ENCODE assay signal across 17 cellular contexts in genomic region chr12:39505025-39505424, GRCh38.
DNase-seq lines count a peak whose midpoint lies in the region; TF ChIP-seq lines count a peak whose summit lies in the region.
"Had no signal": no experiment of that assay in that cellular context is flagged by ENCODE, and none has a peak within 500 bp of the region (broad histone marks: within the 10 kb centered on the region; RNA-seq: fewer than 3 reads in every experiment).

No MANE protein-coding gene starts in this region.

- no peak overlapping the region for H3K4me3 Mint-ChIP-seq in immature natural killer cell
- H3K4me3 Mint-ChIP-seq: activated CD4-positive, alpha-beta T cell treated with anti-CD3 and anti-CD28 coated beads for 36 hours; naive thymus-derived CD8-positive, alpha-beta T cell had no signal

- TF ChIP-seq POLR2A in tibial nerve (IDR thresholded peaks at IDR 0.05): no peak

- H3K4me1 ChIP-seq in NT2/D1 (ENCODE audit: insufficient read depth, insufficient read length) (peaks cover 2% of the 10 kb centered on the region), neuron (ENCODE audit: insufficient read depth, low read length) (peaks cover 28% of the 10 kb centered on the region), tibial nerve (no peaks in the 10 kb centered on the region)
- H3K4me1 ChIP-seq: esophagus muscularis mucosa, HAP-1 had no signal

- H3K36me3 Mint-ChIP-seq in immature natural killer cell: no peaks in the 10 kb centered on the region

- no peaks in the 10 kb centered on the region for H3K4me1 Mint-ChIP-seq in immature natural killer cell
- H3K4me1 Mint-ChIP-seq: activated CD4-positive, alpha-beta T cell treated with anti-CD3 and anti-CD28 coated beads for 36 hours; naive thymus-derived CD8-positive, alpha-beta T cell had no signal

- H3K4me3 ChIP-seq in NT2/D1 (ENCODE audit: insufficient read length, low read depth) (no peak overlapping the region), neuron (ENCODE audit: low read length) (no peak overlapping the region), tibial nerve (no peak overlapping the region)
- H3K4me3 ChIP-seq: esophagus muscularis mucosa, HAP-1 had no signal

- H3K36me3 ChIP-seq in NT2/D1 (ENCODE audit: insufficient read depth, insufficient read length, low read length) (no peaks in the 10 kb centered on the region), neuron (ENCODE audit: insufficient read depth, low read length) (no peaks in the 10 kb centered on the region), tibial nerve (no peaks in the 10 kb centered on the region)
- H3K36me3 ChIP-seq: esophagus muscularis mucosa, HAP-1 had no signal

- no peak for TF ChIP-seq EP300 in tibial nerve (IDR thresholded peaks at IDR 0.05)

- no peak for TF ChIP-seq CTCF in tibial nerve (IDR thresholded peaks at IDR 0.05)

- peaks cover 3% of the 10 kb centered on the region; the same call in 1 of the 2 replicates for H3K9me3 ChIP-seq in NT2/D1 (ENCODE audit: insufficient read depth, low read length)
- peaks cover 5% of the 10 kb centered on the region for H3K9me3 ChIP-seq in neuron (ENCODE audit: low read length)
- H3K9me3 ChIP-seq in tibial nerve: peaks cover 0 to 8% (median 0%) of the 10 kb centered on the region in 4 donors
- H3K9me3 ChIP-seq: esophagus muscularis mucosa, HAP-1 had no signal

- no peaks in the 10 kb centered on the region for H3K27me3 ChIP-seq in NT2/D1 (ENCODE audit: insufficient read depth, insufficient read length)
- H3K27me3 ChIP-seq in neuron (ENCODE audit: insufficient read depth, low read length): no peaks in the 10 kb centered on the region
- no peaks in the 10 kb centered on the region for H3K27me3 ChIP-seq in tibial nerve
- H3K27me3 ChIP-seq: esophagus muscularis mucosa had no signal

- H3K9ac ChIP-seq in NT2/D1 (ENCODE audit: insufficient read length, low read depth): no peak overlapping the region

- DNase-seq in Daoy (ENCODE audit: low read depth) (peak; percentile 44), NT2/D1 (ENCODE audit: low read depth, low spot score) (peak; percentile 28), ecto neural progenitor cell (ENCODE audit: low spot score) (peak; percentile 62), immature natural killer cell (no peak), tibial nerve (ENCODE audit: low spot score in 2 of 2) (no peak), epidermal melanocyte (ENCODE audit: insufficient read length, low spot score) (no peak)
- DNase-seq: activated CD4-positive, alpha-beta T cell treated with anti-CD3 and anti-CD28 coated beads for 36 hours; activated naive CD4-positive, alpha-beta T cell treated with Interleukin-2 at 50 U/mL for 16 hours; activated T-cell treated with anti-CD3 and anti-CD28 coated beads, Interleukin-2, amount 50 U/mL, for 48 hours; amniotic stem cell; central memory CD4-positive, alpha-beta T cell; GDM1; naive thymus-derived CD8-positive, alpha-beta T cell; SHP77 treated with DMSO at 0.1 percent for 48 hours had no signal

- WGBS in tibial nerve, 2 donors: 74 to 78% methylated on average over 2 of the region's 2 CpGs

- peaks cover 0 to 3% (median 0%) of the 10 kb centered on the region in 3 donors for H3K27me3 Mint-ChIP-seq in immature natural killer cell (ENCODE audit: low read depth in 3 of 3)
- H3K27me3 Mint-ChIP-seq: activated CD4-positive, alpha-beta T cell treated with anti-CD3 and anti-CD28 coated beads for 36 hours; naive thymus-derived CD8-positive, alpha-beta T cell had no signal

- no peaks in the 10 kb centered on the region for H3K9me3 Mint-ChIP-seq in immature natural killer cell

- H2AFZ ChIP-seq in neuron (ENCODE audit: low read depth, low read length): peak overlapping the region; percentile 32

- no peak overlapping the region for H3K27ac ChIP-seq in tibial nerve
- H3K27ac ChIP-seq: esophagus muscularis mucosa had no signal

- no peak overlapping the region for H3K27ac Mint-ChIP-seq in immature natural killer cell
- H3K27ac Mint-ChIP-seq: activated CD4-positive, alpha-beta T cell treated with anti-CD3 and anti-CD28 coated beads for 36 hours; naive thymus-derived CD8-positive, alpha-beta T cell had no signal

Comparison
In these comparisons a context has a peak if more than half of its experiments do, and no peak if none do; other contexts are left out.
1. DNase-seq: peak in Daoy (single experiment), NT2/D1 (single experiment) and ecto neural progenitor cell (single experiment); none in immature natural killer cell (0 of 3), tibial nerve (0 of 2) and epidermal melanocyte (single experiment).